11 cellular contexts compared by ENCODE assay signal in genomic region chr11:96234866-96235441, GRCh38.
DNase-seq lines count a peak whose midpoint lies in the region; ATAC-seq and TF ChIP-seq lines count a peak whose summit lies in the region.
"Had no signal": no experiment of that assay in that cellular context is flagged by ENCODE, and none has a peak within 500 bp of the region (broad histone marks: within the 10 kb centered on the region; RNA-seq: fewer than 3 reads in every experiment).

No MANE protein-coding gene starts in this region.

- no peak overlapping the region for H2BK15ac ChIP-seq in IMR-90 (ENCODE audit: low read depth, low read length)

- dilution Hi-C loops in IMR-90 (cut with HindIII; ENCODE audit: low sequenced_read_pairs, unreplicated experiment) = no loop called here

- no peaks in the 10 kb centered on the region for H3K9me1 ChIP-seq in IMR-90 (ENCODE audit: insufficient read depth, low read length)

- intact Hi-C loops in IMR-90 (cut with micrococcal nuclease) = loop anchor here (5.0 to 10.0 kb wide), 3 partner anchors 178 to 403 kb away; partner anchors contain the start of gene MTMR2
- intact Hi-C loops in breast epithelium (cut with DNase I; ENCODE audit: low total_unique reads) = no loop called here

- TF ChIP-seq CTCF in IMR-90 (conservative IDR thresholded peaks at IDR 0.05; ENCODE audit: low read depth, low read length) = no peak
- no peak for TF ChIP-seq CTCF in breast epithelium (IDR thresholded peaks at IDR 0.05)
- no peak for TF ChIP-seq CTCF in glutamatergic neuron (IDR thresholded peaks at IDR 0.05; ENCODE audit: partially characterized antibody, unreplicated experiment)

- no peak for TF ChIP-seq RAD21 in IMR-90 (IDR thresholded peaks at IDR 0.05; ENCODE audit: low read length)

- H3K4me3 Mint-ChIP-seq in activated T-cell treated with anti-CD3 and anti-CD28 coated beads, Interleukin-2, amount 50 U/mL, for 24 hours = peak overlapping the region; percentile 69
- H3K4me3 Mint-ChIP-seq in stimulated activated effector memory CD8-positive, alpha-beta T cell treated with anti-CD3 and anti-CD28 coated beads, Interleukin-12 subunit alpha, Interleukin-12 subunit beta, amount 100 ng/mL, for 72 hours = peak overlapping the region; percentile 63
- H3K4me3 Mint-ChIP-seq in glutamatergic neuron (ENCODE audit: unreplicated experiment) = no peak overlapping the region
- H3K4me3 Mint-ChIP-seq: type B pancreatic cell had no signal

- peaks cover 37% of the 10 kb centered on the region for H3K4me1 Mint-ChIP-seq in activated T-cell treated with anti-CD3 and anti-CD28 coated beads, Interleukin-2, amount 50 U/mL, for 24 hours (ENCODE audit: low read depth)
- H3K4me1 Mint-ChIP-seq in stimulated activated effector memory CD8-positive, alpha-beta T cell treated with anti-CD3 and anti-CD28 coated beads, Interleukin-12 subunit alpha, Interleukin-12 subunit beta, amount 100 ng/mL, for 72 hours = peaks cover 24% of the 10 kb centered on the region
- peaks cover 2% of the 10 kb centered on the region for H3K4me1 Mint-ChIP-seq in glutamatergic neuron (ENCODE audit: low read depth, unreplicated experiment)

- TF ChIP-seq POLR2A in IMR-90 (IDR thresholded peaks at IDR 0.05; ENCODE audit: low read depth, low read length) (no peak), breast epithelium (IDR thresholded peaks at IDR 0.05) (no peak)

- H4K20me1 ChIP-seq in IMR-90 (ENCODE audit: insufficient read depth, low read length) = no peaks in the 10 kb centered on the region

- H3K4me2 ChIP-seq in IMR-90 (ENCODE audit: low read depth, low read length) = peak overlapping the region; percentile 48; the same call in 1 of the 2 replicates

- H2BK5ac ChIP-seq in IMR-90 (ENCODE audit: low read depth, low read length, poor library complexity, severe bottlenecking) = peak overlapping the region; percentile 76

- H3K27me3 ChIP-seq in IMR-90 (ENCODE audit: control insufficient read depth, insufficient read depth, low read length) (no peaks in the 10 kb centered on the region), breast epithelium (no peaks in the 10 kb centered on the region)

- H3K56ac ChIP-seq in IMR-90 (ENCODE audit: extremely low read depth, insufficient read depth, low read length) = no peak overlapping the region

- peaks cover 1% of the 10 kb centered on the region; the same call in 1 of the 2 replicates for H3K36me3 ChIP-seq in IMR-90 (ENCODE audit: control insufficient read depth, insufficient read depth, low read length)
- no peaks in the 10 kb centered on the region for H3K36me3 ChIP-seq in breast epithelium

- no peak overlapping the region for H2BK120ac ChIP-seq in IMR-90 (ENCODE audit: low read depth, low read length)

- H4K5ac ChIP-seq in IMR-90 (ENCODE audit: low read depth, low read length) = peak overlapping the region; percentile 67; the same call in 1 of the 2 replicates

- H3K9ac ChIP-seq in IMR-90 (ENCODE audit: low read depth, low read length) = no peak overlapping the region

- peak overlapping the region; percentile 33; the same call in 1 of the 2 replicates for H3K14ac ChIP-seq in IMR-90 (replicated peaks; ENCODE audit: low read depth, low read length)

- H3K9me3 ChIP-seq in IMR-90 (ENCODE audit: control insufficient read depth, insufficient read depth, low read length) (no peaks in the 10 kb centered on the region), breast epithelium (no peaks in the 10 kb centered on the region)

- no peak overlapping the region for H2AFZ ChIP-seq in IMR-90 (replicated peaks; ENCODE audit: low read length, poor library complexity)

- H3K36me3 Mint-ChIP-seq in activated T-cell treated with anti-CD3 and anti-CD28 coated beads, Interleukin-2, amount 50 U/mL, for 24 hours (ENCODE audit: low read depth) = peaks cover 46% of the 10 kb centered on the region
- H3K36me3 Mint-ChIP-seq in stimulated activated effector memory CD8-positive, alpha-beta T cell treated with anti-CD3 and anti-CD28 coated beads, Interleukin-12 subunit alpha, Interleukin-12 subunit beta, amount 100 ng/mL, for 72 hours = peaks cover 7% of the 10 kb centered on the region
- H3K36me3 Mint-ChIP-seq in glutamatergic neuron (ENCODE audit: unreplicated experiment) = no peaks in the 10 kb centered on the region

- H4K91ac ChIP-seq in IMR-90 (ENCODE audit: insufficient read depth, low read depth, low read length) = peak overlapping the region; percentile 47; the same call in 1 of the 2 replicates

- H3K9me3 Mint-ChIP-seq in activated T-cell treated with anti-CD3 and anti-CD28 coated beads, Interleukin-2, amount 50 U/mL, for 24 hours = no peaks in the 10 kb centered on the region
- H3K9me3 Mint-ChIP-seq in stimulated activated effector memory CD8-positive, alpha-beta T cell treated with anti-CD3 and anti-CD28 coated beads, Interleukin-12 subunit alpha, Interleukin-12 subunit beta, amount 100 ng/mL, for 72 hours = no peaks in the 10 kb centered on the region
- peaks cover 2% of the 10 kb centered on the region for H3K9me3 Mint-ChIP-seq in glutamatergic neuron (ENCODE audit: unreplicated experiment)
- H3K9me3 Mint-ChIP-seq: type B pancreatic cell had no signal

- H3K27me3 Mint-ChIP-seq in activated T-cell treated with anti-CD3 and anti-CD28 coated beads, Interleukin-2, amount 50 U/mL, for 24 hours = no peaks in the 10 kb centered on the region
- no peaks in the 10 kb centered on the region for H3K27me3 Mint-ChIP-seq in glutamatergic neuron (ENCODE audit: unreplicated experiment)
- H3K27me3 Mint-ChIP-seq: type B pancreatic cell had no signal

- H3K23ac ChIP-seq in IMR-90 (ENCODE audit: low read depth, low read length) = no peak overlapping the region

- no peak for DNase-seq in activated T-cell treated with anti-CD3 and anti-CD28 coated beads, Interleukin-2, amount 50 U/mL, for 24 hours
- DNase-seq in activated T-cell treated with anti-CD3 and anti-CD28 coated beads, Interleukin-2, amount 50 U/mL, for 1 hour = no peak
- DNase-seq in IMR-90 (no peak), breast epithelium (ENCODE audit: low spot score in 2 of 2) (no peak), NCI-H345 (lab: John Stamatoyannopoulos, UW) (no peak), glutamatergic neuron (no peak)
- peak in 1 of 2 donors; percentile 51 for DNase-seq in stimulated activated effector memory CD8-positive, alpha-beta T cell treated with anti-CD3 and anti-CD28 coated beads, Interleukin-12 subunit alpha, Interleukin-12 subunit beta, amount 100 ng/mL, for 72 hours (ENCODE audit: low spot score in 2 of 2)
- DNase-seq: NCI-H1417 treated with DMSO at 0.1 percent for 48 hours, NCI-H510A treated with DMSO at 0.1 percent for 48 hours had no signal

- no peak overlapping the region for H2BK20ac ChIP-seq in IMR-90 (ENCODE audit: low read depth, low read length)

- H3K4ac ChIP-seq in IMR-90 (ENCODE audit: low read depth, low read length) = no peak overlapping the region

- peaks cover 34 to 72% of the 10 kb centered on the region in 2 experiments for H3K79me1 ChIP-seq in IMR-90 (ENCODE audit: low read depth in 1 of 2, low read length in 2 of 2)

- H4K8ac ChIP-seq in IMR-90 (ENCODE audit: low read depth in 2 of 2, low read length in 2 of 2) = peak overlapping the region in 1 of 2 experiments; percentile 32; a peak in 1 of 4 replicates

- no CpG with 5 or more reads among the region's 1 CpG for WGBS in IMR-90 (ENCODE audit: extremely low coverage in 2 of 2, insufficient read length in 1 of 2), 2 experiments

- no peak for ATAC-seq in IMR-90 (ENCODE audit: low read depth)
- ATAC-seq in stimulated activated effector memory CD8-positive, alpha-beta T cell treated with anti-CD3 and anti-CD28 coated beads, Interleukin-12 subunit alpha, Interleukin-12 subunit beta, amount 100 ng/mL, for 72 hours = no peak
- ATAC-seq in HG02852 (IDR thresholded peaks at IDR 0.05; ENCODE audit: unreplicated experiment) = no peak

- H3K4me3 ChIP-seq in IMR-90 (ENCODE audit: insufficient read depth, low read depth, low read length) (no peak overlapping the region), breast epithelium (no peak overlapping the region)

- peak overlapping the region; percentile 76 for H3K18ac ChIP-seq in IMR-90 (ENCODE audit: low read depth, low read length)

- POLR2A ChIA-PET in IMR-90 (lab: Charles Lee; ENCODE audit: unreplicated experiment) = no interaction called here

- H2AK9ac ChIP-seq in IMR-90 (replicated peaks; ENCODE audit: low read depth, low read length, poor library complexity) = no peak overlapping the region

- H3K27ac ChIP-seq in IMR-90 (ENCODE audit: insufficient read depth, low read length) (0 out of 2 replicates have a peak overlapping the region, but pooled peaks have one; percentile 29), breast epithelium (peak overlapping the region; percentile 59 to 78)

- peaks cover 19% of the 10 kb centered on the region for H3K4me1 ChIP-seq in IMR-90 (ENCODE audit: control insufficient read depth, insufficient read depth, low read length)
- peaks cover 4 to 17% of the 10 kb centered on the region in 2 donors for H3K4me1 ChIP-seq in breast epithelium

- no peak overlapping the region for H3K27ac Mint-ChIP-seq in activated T-cell treated with anti-CD3 and anti-CD28 coated beads, Interleukin-2, amount 50 U/mL, for 24 hours
- peak overlapping the region; percentile 91 for H3K27ac Mint-ChIP-seq in stimulated activated effector memory CD8-positive, alpha-beta T cell treated with anti-CD3 and anti-CD28 coated beads, Interleukin-12 subunit alpha, Interleukin-12 subunit beta, amount 100 ng/mL, for 72 hours
- H3K27ac Mint-ChIP-seq in glutamatergic neuron (ENCODE audit: unreplicated experiment) = no peak overlapping the region
- H3K27ac Mint-ChIP-seq: type B pancreatic cell had no signal

- no TSS peak for BruUV-seq in IMR-90 (replicated peaks; lab: Mats Ljungman, UMichigan)

- no peak overlapping the region for H2AK5ac ChIP-seq in IMR-90 (ENCODE audit: low read depth, low read length)

- in situ Hi-C loops in IMR-90 (cut with MboI; ENCODE audit: low sequenced_read_pairs) = no loop called here

- CTCF ChIA-PET in IMR-90 (lab: Yijun Ruan, JAX) = interaction anchor here (0.7 to 5.7 kb wide), 3 partner anchors 15 to 107 kb away, joined by 3 to 34 read pairs (median 6); partner anchors contain the start of gene MAML2

TF ChIP-seq in IMR-90, 13 proteins besides CTCF, POLR2A, EP300 and RAD21:
- TF ChIP-seq FOS (IDR thresholded peaks at IDR 0.05; ENCODE audit: low read depth, low read length) (0 out of 2 replicates have a peak, but pooled peaks have one; percentile 2), MAFK (IDR thresholded peaks at IDR 0.05; ENCODE audit: low read depth, low read length) (no peak)
